Comparison of ENCODE assay signal across 9 cellular contexts in genomic region chr2:48600204-48600813, GRCh38. TPM values are rescaled to one million over a fixed set of nuclear protein-coding genes. Genes with fewer than 3 reads are reported as not detected.
DNase-seq lines count a peak whose midpoint lies in the region; ATAC-seq and TF ChIP-seq lines count a peak whose summit lies in the region.
"Had no signal": no experiment of that assay in that cellular context is flagged by ENCODE, and none has a peak within 500 bp of the region (broad histone marks: within the 10 kb centered on the region; RNA-seq: fewer than 3 reads in every experiment).

No MANE protein-coding gene starts in this region.

- no peaks in the 10 kb centered on the region for H3K4me1 ChIP-seq in liver (ENCODE audit: control insufficient read depth in 4 of 4, insufficient read depth in 4 of 4, low read length in 3 of 4)

- no peaks in the 10 kb centered on the region for H3K27me3 Mint-ChIP-seq in brain

- H3K4me3 ChIP-seq in liver (ENCODE audit: low read depth in 1 of 3, low read length in 3 of 3): no peak overlapping the region

- no peaks in the 10 kb centered on the region for H3K36me3 Mint-ChIP-seq in brain

- H3K9me3 ChIP-seq in liver (ENCODE audit: control insufficient read depth in 4 of 4, low read length in 3 of 4): no peaks in the 10 kb centered on the region

- no peaks in the 10 kb centered on the region for H3K36me3 ChIP-seq in liver (ENCODE audit: control insufficient read depth in 4 of 4, insufficient read depth in 3 of 4, low read depth in 1 of 4, low read length in 3 of 4)

- no peak overlapping the region for H3K4me3 Mint-ChIP-seq in brain

- H3K9me3 Mint-ChIP-seq in brain: no peaks in the 10 kb centered on the region

- TF ChIP-seq RAD21 in liver (IDR thresholded peaks at IDR 0.05): peak; percentile 76 to 77

- ATAC-seq in HG03521 (IDR thresholded peaks at IDR 0.05; ENCODE audit: unreplicated experiment) (no peak), HG02763 (IDR thresholded peaks at IDR 0.05; ENCODE audit: unreplicated experiment) (no peak)

- H3K27ac ChIP-seq in liver (ENCODE audit: low read depth in 1 of 2, low read length in 2 of 2): no peak overlapping the region

- DNase-seq in COLO668 (lab: John Stamatoyannopoulos, UW; ENCODE audit: unreplicated experiment) (peak; percentile 10), H4 (ENCODE audit: low spot score) (peak; percentile 18), NCI-H2227 treated with DMSO at 0.1 percent for 48 hours (lab: John Stamatoyannopoulos, UW) (peak; percentile 55), GOT3 (lab: John Stamatoyannopoulos, UW) (no peak)

- 28% methylated on average over 4 of the region's 4 CpGs for WGBS in liver

- peaks cover 0 to 4% (median 0%) of the 10 kb centered on the region in 4 donors for H3K27me3 ChIP-seq in liver (ENCODE audit: control insufficient read depth in 4 of 4, insufficient read depth in 4 of 4, low read length in 3 of 4)

- no peak overlapping the region for H3K9ac ChIP-seq in liver (ENCODE audit: low read depth in 1 of 2, low read length in 2 of 2)

- peak overlapping the region in 1 of 5 experiments; percentile 77 for H3K27ac Mint-ChIP-seq in brain

- TF ChIP-seq CTCF in brain (conservative IDR thresholded peaks at IDR 0.05): peak; percentile 85 to 88
- peak; percentile 54 for TF ChIP-seq CTCF in liver (IDR thresholded peaks at IDR 0.05; ENCODE audit: low read depth, low read length, missing input control)

- peaks cover 18% of the 10 kb centered on the region for H3K4me1 Mint-ChIP-seq in brain

TF ChIP-seq in liver, 16 proteins besides CTCF, POLR2A, EP300 and RAD21:
- TF ChIP-seq ATF3 (IDR thresholded peaks at IDR 0.05) (no peak), MAX (IDR thresholded peaks at IDR 0.05) (no peak), TAF1 (conservative IDR thresholded peaks at IDR 0.05) (no peak), GABPA (IDR thresholded peaks at IDR 0.05 in 1 of 2, conservative IDR thresholded peaks at IDR 0.05 in 1 of 2) (no peak), HNF4G (IDR thresholded peaks at IDR 0.05) (no peak), FOXA2 (IDR thresholded peaks at IDR 0.05) (no peak), NR2F2 (IDR thresholded peaks at IDR 0.05) (no peak), ZBTB33 (IDR thresholded peaks at IDR 0.05) (no peak), FOXA1 (IDR thresholded peaks at IDR 0.05) (no peak), HNF4A (conservative IDR thresholded peaks at IDR 0.05) (no peak), SP1 (IDR thresholded peaks at IDR 0.05) (no peak), JUND (IDR thresholded peaks at IDR 0.05) (no peak), REST (IDR thresholded peaks at IDR 0.05) (no peak), EGR1 (IDR thresholded peaks at IDR 0.05; ENCODE audit: low read depth in 2 of 2) (no peak), RXRA (IDR thresholded peaks at IDR 0.05) (no peak)

RNA-seq across cellular contexts. Expression of gene GTF2A1L, which starts 17.3 kb away (rescaled TPM):
- total RNA-seq in H4 (2014; rRNA removed; shearing (Covaris generic)): 0.60 TPM in 1 of 2 replicates, not detected in the other
- polyA plus RNA-seq in brain (ENCODE audit: insufficient read depth, low read depth, low replicate concordance): not detected
- total RNA-seq in liver: under 1 TPM in 1 of 2 donors, not detected in 1; 0.67 TPM
- under 1 TPM in 1 of 2 donors, not detected in 1; 0.02 TPM for polyA plus RNA-seq in liver
- total RNA-seq: mononuclear cell had no signal
